In genomic region chr20:36591854-36592641, GRCh38 we compare ENCODE assay signal across 8 cellular contexts. TPM values are rescaled to one million over a fixed set of nuclear protein-coding genes. Genes with fewer than 3 reads are reported as not detected.
DNase-seq lines count a peak whose midpoint lies in the region; ATAC-seq and TF ChIP-seq lines count a peak whose summit lies in the region.

No MANE protein-coding gene starts in this region.

- H3K27ac ChIP-seq in 22Rv1: no peak overlapping the region

- peak; percentile 43; the same call in 1 of the 2 replicates for TF ChIP-seq CTCF in 22Rv1 (IDR thresholded peaks at IDR 0.05)
- TF ChIP-seq CTCF in activated B cell treated with CpG ODN at 0.5 μM for 24 hours (IDR thresholded peaks at IDR 0.05): no peak
- TF ChIP-seq CTCF in omental fat pad (IDR thresholded peaks at IDR 0.05): no peak

- H3K9me3 Mint-ChIP-seq in activated B cell treated with CpG ODN at 0.5 μM for 24 hours: no peaks in the 10 kb centered on the region

- H3K4me3 Mint-ChIP-seq in activated B cell treated with CpG ODN at 0.5 μM for 24 hours: no peak overlapping the region

- no peaks in the 10 kb centered on the region for H3K27me3 Mint-ChIP-seq in activated B cell treated with CpG ODN at 0.5 μM for 24 hours

- peak overlapping the region; percentile 53 for H3K27ac Mint-ChIP-seq in activated B cell treated with CpG ODN at 0.5 μM for 24 hours

- CTCF ChIA-PET in HEK293T (lab: Yijun Ruan, JAX) (interaction anchor here (0.6 to 1.2 kb wide), 3 partner anchors 13 to 22 kb away, joined by 3 read pairs; no protein-coding TSS in a partner anchor), activated B cell treated with CpG ODN at 0.5 μM for 24 hours (lab: Charles Lee) (interaction anchor here (1.9 kb wide), 1 partner anchor 13 kb away, joined by 5 read pairs; the partner anchor contains the start of gene RAB5IF)

- peak; percentile 48 for DNase-seq in HEK293T (ENCODE audit: extremely low spot score)
- no peak for DNase-seq in activated B cell treated with CpG ODN at 0.5 μM for 24 hours
- peak; percentile 22 for DNase-seq in dedifferentiated amniotic fluid mesenchymal stem cell (ENCODE audit: extremely low spot score)
- no peak for DNase-seq in omental fat pad (ENCODE audit: low spot score)
- DNase-seq in NCI-H128 (lab: John Stamatoyannopoulos, UW; ENCODE audit: unreplicated experiment): no peak

- H3K4me1 Mint-ChIP-seq in activated B cell treated with CpG ODN at 0.5 μM for 24 hours: peaks cover 70% of the 10 kb centered on the region

- ATAC-seq in activated B cell treated with CpG ODN at 0.5 μM for 24 hours (ENCODE audit: low read depth) (no peak), omental fat pad (ENCODE audit: low FRiP score) (peak; percentile 34), GM18870 (IDR thresholded peaks at IDR 0.05; ENCODE audit: unreplicated experiment) (no peak), GM18498 (IDR thresholded peaks at IDR 0.05; ENCODE audit: unreplicated experiment) (no peak)

- intact Hi-C loops in activated B cell treated with CpG ODN at 0.5 μM for 24 hours (cut with micrococcal nuclease): no loop called here

- peaks cover 49% of the 10 kb centered on the region for H3K36me3 Mint-ChIP-seq in activated B cell treated with CpG ODN at 0.5 μM for 24 hours (ENCODE audit: low read depth)

- POLR2A ChIA-PET in HEK293T (lab: Yijun Ruan, JAX) (interaction anchor here (0.7 to 3.8 kb wide), 4 partner anchors 13 to 154 kb away, joined by 3 to 17 read pairs (median 4); partner anchors contain the start of genes NDRG3 and RAB5IF), activated B cell treated with CpG ODN at 0.5 μM for 24 hours (lab: Charles Lee) (interaction anchor here (0.6 to 8.6 kb wide), 4 partner anchors 13 to 153 kb away, joined by 3 to 358 read pairs (median 35); partner anchors contain the start of genes RAB5IF and TGIF2)

TF ChIP-seq in HEK293T, 16 proteins besides CTCF, POLR2A, EP300 and RAD21:
- no peak for TF ChIP-seq BHLHE40 (IDR thresholded peaks at IDR 0.05; ENCODE audit: borderline replicate concordance)
- TF ChIP-seq ZNF384 (IDR thresholded peaks at IDR 0.05): peak; percentile 87
- no peak for TF ChIP-seq LEF1 (IDR thresholded peaks at IDR 0.05; ENCODE audit: borderline replicate concordance)
- TF ChIP-seq FOXM1 (IDR thresholded peaks at IDR 0.05; ENCODE audit: borderline replicate concordance): no peak
- TF ChIP-seq TARDBP (IDR thresholded peaks at IDR 0.05): no peak
- no peak for TF ChIP-seq HDGF (IDR thresholded peaks at IDR 0.05; ENCODE audit: borderline replicate concordance)
- TF ChIP-seq FOXK2 (IDR thresholded peaks at IDR 0.05): no peak

RNA-seq across cellular contexts. Expression of gene RAB5IF, which starts 13.5 kb away (rescaled TPM):
- 54.9 and 55.7 TPM in 2 replicates for total RNA-seq in activated B cell treated with CpG ODN at 0.5 μM for 24 hours
- total RNA-seq in omental fat pad: 100 to 1,000 TPM in 2 of 4 donors, 10 to 100 TPM in 2; 66.8 to 117 (median 89.1) TPM

RNA-seq across cellular contexts. Expression of gene TGIF2, which starts 18.7 kb away (rescaled TPM):
- total RNA-seq in activated B cell treated with CpG ODN at 0.5 μM for 24 hours: 40.8 and 43.8 TPM in 2 replicates
- total RNA-seq in omental fat pad: 10 to 100 TPM; 11.0 to 15.1 (median 12.1) TPM

RNA-seq across cellular contexts. Expression of gene MYL9, which starts 50.7 kb away (rescaled TPM):
- total RNA-seq in activated B cell treated with CpG ODN at 0.5 μM for 24 hours (5.4 and 8.0 TPM in 2 replicates), omental fat pad (100 to 1,000 TPM in 2 of 4 donors, 10 to 100 TPM in 2; 57.0 to 145 (median 102) TPM)

RNA-seq across cellular contexts. Expression of gene SLA2, which starts 53.9 kb away (rescaled TPM):
- total RNA-seq in activated B cell treated with CpG ODN at 0.5 μM for 24 hours: 0.59 and 0.67 TPM in 2 replicates
- 1 to 10 TPM; 1.1 to 3.2 (median 1.6) TPM for total RNA-seq in omental fat pad

Comparison
In these comparisons a context has a peak if more than half of its experiments do, and no peak if none do; other contexts are left out.
1. DNase-seq: peak in HEK293T (single experiment) and dedifferentiated amniotic fluid mesenchymal stem cell (single experiment); none in activated B cell treated with CpG ODN at 0.5 μM for 24 hours (single experiment), omental fat pad (single experiment) and NCI-H128 (single experiment).